ENCODE assay signal across 15 cellular contexts in the genomic region with DNA sequence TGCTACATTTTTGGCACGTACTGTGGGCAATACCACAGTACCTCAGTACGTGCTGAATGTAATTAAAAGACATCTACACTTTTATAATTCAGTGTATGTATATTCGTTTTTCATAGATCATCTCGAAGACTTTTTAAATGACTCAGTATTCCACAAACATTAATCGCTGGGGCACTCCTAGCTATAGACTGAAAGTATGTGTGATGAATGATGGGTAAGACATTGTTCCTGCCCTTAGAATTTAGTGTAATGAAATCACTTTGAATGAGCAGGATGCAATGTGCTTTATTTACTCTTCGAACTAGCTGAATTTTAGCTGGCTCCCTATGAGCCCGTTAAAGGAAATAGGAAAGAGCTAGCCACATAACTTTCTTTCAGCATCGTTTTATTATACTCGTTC.
"Had no signal": no experiment of that assay in that cellular context is flagged by ENCODE, and none has a peak within 500 bp of the region (broad histone marks: within the 10 kb centered on the region; RNA-seq: fewer than 3 reads in every experiment).

No MANE protein-coding gene starts in this region.

- ATAC-seq: activated CD8-positive, alpha-beta memory T cell treated with anti-CD3 and anti-CD28 coated beads, Interleukin-2, amount 10 ng/mL, durations not matched to agents 7 days and 5 days; left colon; stimulated activated memory B cell treated with anti-CD40 and anti-IgM and Interleukin-4, amounts not matched to agents 10 μg/mL and 1 μg/mL and 100 μg/mL, for 72 hours had no signal

- FAIRE-seq: small intestine had no signal

- H3K4me3 ChIP-seq: lung had no signal

- DNase-seq: activated CD4-positive, alpha-beta T cell treated with anti-CD3 and anti-CD28 coated beads, Interleukin-2, amount 50 U/mL, for 48 hours; activated CD4-positive, CD25-positive, alpha-beta regulatory T cell treated with anti-CD3 and anti-CD28 coated beads, Interleukin-2, amount 50 U/mL, for 72 hours; activated CD8-positive, alpha-beta memory T cell treated with anti-CD3 and anti-CD28 coated beads, Interleukin-2, amount 10 ng/mL, durations not matched to agents 7 days and 5 days; activated gamma-delta T cell; activated T-cell treated with anti-CD3 and anti-CD28 coated beads, Interleukin-2, amount 50 U/mL, for 24 hours; amygdala; foreskin melanocyte; head of caudate nucleus; left colon; naive B cell; posterior cingulate gyrus; small intestine; trophoblast cell had no signal
